Comparison of ENCODE assay signal across 1 cellular context in the genomic region with DNA sequence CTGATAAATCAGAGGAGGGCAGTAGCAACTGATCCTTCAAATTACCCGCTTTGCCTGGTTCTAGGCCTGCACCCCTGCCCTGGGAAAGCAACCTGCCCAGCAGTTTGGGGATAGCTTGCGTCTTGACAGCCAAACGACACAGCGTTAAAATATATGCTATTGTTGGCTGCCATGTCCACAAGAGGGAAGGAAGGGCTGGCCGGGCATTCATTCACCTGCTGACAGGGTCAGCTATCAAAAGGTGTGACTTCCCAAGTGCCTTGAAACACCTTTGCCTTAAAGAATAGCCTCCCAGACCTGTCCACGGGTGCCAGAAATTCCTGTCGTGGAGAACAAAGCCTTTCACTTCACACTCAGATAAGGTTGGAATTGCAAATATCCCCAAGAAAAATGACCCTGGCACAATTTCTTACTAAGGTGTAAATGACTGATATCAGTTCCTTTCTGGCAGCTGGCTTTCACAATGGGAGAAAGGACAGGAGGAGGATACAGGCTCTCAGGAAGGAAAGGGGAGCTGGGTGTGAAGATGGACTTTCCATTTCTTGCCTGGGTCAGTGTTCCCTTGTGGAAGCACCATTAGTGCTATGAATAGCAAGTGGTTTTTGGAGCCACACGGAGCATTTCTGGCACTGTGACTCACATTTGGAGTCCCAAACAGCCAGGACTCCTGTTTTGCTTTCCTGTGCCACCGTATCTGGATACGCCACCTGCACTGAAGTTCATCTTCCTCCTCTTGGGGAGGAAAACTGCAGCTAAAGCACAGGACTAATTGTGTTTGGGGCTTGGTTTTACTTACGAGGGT.
TF ChIP-seq lines count a peak whose summit lies in the region.

No MANE protein-coding gene starts in this region.

TF ChIP-seq in IMR-90, 13 proteins besides CTCF, POLR2A, EP300 and RAD21 (continued from another document):
- TF ChIP-seq MAFK (IDR thresholded peaks at IDR 0.05; ENCODE audit: low read depth, low read length) (no peak), CEBPB (IDR thresholded peaks at IDR 0.05; ENCODE audit: low read depth, low read length) (no peak), MXI1 (IDR thresholded peaks at IDR 0.05; ENCODE audit: borderline replicate concordance, low read depth, low read length) (no peak), MAZ (IDR thresholded peaks at IDR 0.05; ENCODE audit: borderline replicate concordance, low read depth, low read length) (no peak), NFE2L2 (IDR thresholded peaks at IDR 0.05; ENCODE audit: low read depth, low read length) (no peak)
TF ChIP-seq in IMR-90: peak in this region for 0.
